8 cellular contexts compared by ENCODE assay signal in the genomic region with DNA sequence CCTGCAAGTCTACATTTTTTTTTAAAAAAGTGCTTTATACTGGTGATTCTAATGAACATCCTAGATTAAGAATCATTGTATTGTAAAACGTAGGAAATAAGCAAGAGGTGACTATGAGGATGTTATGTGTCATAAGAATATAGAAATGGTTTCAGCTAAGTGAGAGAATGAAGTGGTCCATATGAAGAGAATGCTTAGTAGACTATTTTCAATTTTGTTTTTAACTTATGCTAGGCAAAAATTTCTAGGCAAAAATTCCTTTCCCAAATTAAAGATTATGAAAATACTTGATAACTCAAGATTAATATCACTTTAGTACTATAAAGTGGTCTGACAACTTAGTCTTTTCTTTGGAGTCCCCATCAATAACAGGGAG. TPM values are rescaled to one million over a fixed set of nuclear protein-coding genes. Genes with fewer than 3 reads are reported as not detected.
DNase-seq lines count a peak whose midpoint lies in the region; ATAC-seq, FAIRE-seq and TF ChIP-seq lines count a peak whose summit lies in the region.

No MANE protein-coding gene starts in this region.

- TF ChIP-seq CTCF in kidney (IDR thresholded peaks at IDR 0.05; ENCODE audit: borderline replicate concordance, extremely low read depth, insufficient read depth): no peak

- peaks cover 27% of the 10 kb centered on the region for H3K4me1 Mint-ChIP-seq in activated CD4-positive, alpha-beta T cell treated with anti-CD3 and anti-CD28 coated beads for 36 hours
- peaks cover 32% of the 10 kb centered on the region for H3K4me1 Mint-ChIP-seq in activated naive CD8-positive, alpha-beta T cell treated with anti-CD3 and anti-CD28 coated beads, Interleukin-2, amount 50 U/mL, for 24 hours

- no peaks in the 10 kb centered on the region for H3K27me3 Mint-ChIP-seq in activated CD4-positive, alpha-beta T cell treated with anti-CD3 and anti-CD28 coated beads for 36 hours
- H3K27me3 Mint-ChIP-seq in activated naive CD8-positive, alpha-beta T cell treated with anti-CD3 and anti-CD28 coated beads, Interleukin-2, amount 50 U/mL, for 24 hours: peaks cover 2% of the 10 kb centered on the region

- FAIRE-seq in kidney (lab: Jason Lieb, UNC): no peak

- no peak for DNase-seq in activated CD4-positive, alpha-beta T cell treated with anti-CD3 and anti-CD28 coated beads for 36 hours
- no peak for DNase-seq in activated CD4-positive, alpha-beta T cell treated with anti-CD3 and anti-CD28 coated beads, Interleukin-2, amount 50 U/mL, for 4 hours
- DNase-seq in activated naive CD8-positive, alpha-beta T cell treated with anti-CD3 and anti-CD28 coated beads, Interleukin-2, amount 50 U/mL, for 24 hours: no peak
- DNase-seq in kidney (no peak), substantia nigra (lab: John Stamatoyannopoulos, UW) (no peak), GF-D8 (lab: John Stamatoyannopoulos, UW) (no peak), NCI-H2196 treated with DMSO at 0.1 percent for 48 hours (lab: John Stamatoyannopoulos, UW; ENCODE audit: unreplicated experiment) (no peak)

- H3K27ac Mint-ChIP-seq in activated CD4-positive, alpha-beta T cell treated with anti-CD3 and anti-CD28 coated beads for 36 hours: peak overlapping the region; percentile 80
- H3K27ac Mint-ChIP-seq in activated naive CD8-positive, alpha-beta T cell treated with anti-CD3 and anti-CD28 coated beads, Interleukin-2, amount 50 U/mL, for 24 hours: peak overlapping the region; percentile 87

- H3K4me3 ChIP-seq in kidney (ENCODE audit: low read length in 2 of 2): peak overlapping the region; percentile 67 to 78

- no peaks in the 10 kb centered on the region for H3K9me3 Mint-ChIP-seq in activated CD4-positive, alpha-beta T cell treated with anti-CD3 and anti-CD28 coated beads for 36 hours (ENCODE audit: low read depth)
- H3K9me3 Mint-ChIP-seq in activated naive CD8-positive, alpha-beta T cell treated with anti-CD3 and anti-CD28 coated beads, Interleukin-2, amount 50 U/mL, for 24 hours: no peaks in the 10 kb centered on the region

- H3K9me3 ChIP-seq in kidney (ENCODE audit: control insufficient read depth in 1 of 2, low read length in 2 of 2): no peaks in the 10 kb centered on the region

- H3K4me3 Mint-ChIP-seq in activated CD4-positive, alpha-beta T cell treated with anti-CD3 and anti-CD28 coated beads for 36 hours: peak overlapping the region; percentile 69
- peak overlapping the region; percentile 75 for H3K4me3 Mint-ChIP-seq in activated naive CD8-positive, alpha-beta T cell treated with anti-CD3 and anti-CD28 coated beads, Interleukin-2, amount 50 U/mL, for 24 hours

- H3K36me3 ChIP-seq in kidney (ENCODE audit: control insufficient read depth in 1 of 2, insufficient read depth in 2 of 2, low read length in 2 of 2): no peaks in the 10 kb centered on the region

- POLR2A ChIA-PET in activated CD4-positive, alpha-beta T cell treated with anti-CD3 and anti-CD28 coated beads for 36 hours (lab: Charles Lee): no interaction called here

- intact Hi-C loops in activated CD4-positive, alpha-beta T cell treated with anti-CD3 and anti-CD28 coated beads for 36 hours (cut with DNase I, micrococcal nuclease): loop anchor here (1.0 to 10.0 kb wide), 4 partner anchors 92 to 478 kb away; a partner anchor contains a TSS
- intact Hi-C loops in kidney (cut with DNase I): no loop called here

- no peaks in the 10 kb centered on the region for H3K4me1 ChIP-seq in kidney (ENCODE audit: control insufficient read depth in 1 of 2, insufficient read depth in 1 of 2, low read depth in 1 of 2, low read length in 2 of 2)

- peak overlapping the region in 1 of 2 donors; percentile 69 for H3K9ac ChIP-seq in kidney (ENCODE audit: low read length in 2 of 2)

- ATAC-seq in activated CD4-positive, alpha-beta T cell treated with anti-CD3 and anti-CD28 coated beads for 36 hours: peak; percentile 34
- no peak for ATAC-seq in activated naive CD8-positive, alpha-beta T cell treated with anti-CD3 and anti-CD28 coated beads, Interleukin-2, amount 50 U/mL, for 24 hours
- ATAC-seq in esophagus mucosa: no peak

- H3K27ac ChIP-seq in kidney (ENCODE audit: low read depth in 2 of 2, low read length in 2 of 2) (peak overlapping the region; percentile 76 to 80), substantia nigra (ENCODE audit: low read depth, low read length, poor library complexity, severe bottlenecking) (peak overlapping the region; percentile 45)

- CTCF ChIA-PET in activated CD4-positive, alpha-beta T cell treated with anti-CD3 and anti-CD28 coated beads for 36 hours (lab: Charles Lee): interaction anchor here (1.2 kb wide), 1 partner anchor 22 kb away, joined by 4 read pairs; no protein-coding TSS in a partner anchor

- peaks cover 3% of the 10 kb centered on the region for H3K36me3 Mint-ChIP-seq in activated CD4-positive, alpha-beta T cell treated with anti-CD3 and anti-CD28 coated beads for 36 hours (ENCODE audit: low read depth)
- no peaks in the 10 kb centered on the region for H3K36me3 Mint-ChIP-seq in activated naive CD8-positive, alpha-beta T cell treated with anti-CD3 and anti-CD28 coated beads, Interleukin-2, amount 50 U/mL, for 24 hours (ENCODE audit: low read depth)

RNA-seq across cellular contexts. Expression of a gene that starts 0.8 kb away (rescaled TPM):
- 10 to 100 TPM; 16.1 to 16.8 TPM for total RNA-seq in activated CD4-positive, alpha-beta T cell treated with anti-CD3 and anti-CD28 coated beads for 36 hours
- total RNA-seq in kidney (30.7 TPM), esophagus mucosa (46.0 TPM)
- polyA plus RNA-seq in kidney (ENCODE audit: insufficient read depth, low read depth, low replicate concordance): 40.5 TPM
